Comparison of ENCODE assay signal across 26 cellular contexts in genomic region chr2:58067001-58067400, GRCh38.
"Had no signal": no experiment of that assay in that cellular context is flagged by ENCODE, and none has a peak within 500 bp of the region (broad histone marks: within the 10 kb centered on the region; RNA-seq: fewer than 3 reads in every experiment).

No MANE protein-coding gene starts in this region.

- H3K27me3 ChIP-seq: breast epithelium, esophagus muscularis mucosa, neutrophil, pancreas, tibial nerve had no signal

- H3K27ac ChIP-seq: breast epithelium, esophagus muscularis mucosa, neutrophil, pancreas, psoas muscle, tibial nerve had no signal

- H3K4me1 ChIP-seq: breast epithelium, pancreas, tibial nerve had no signal

- H3K9me3 ChIP-seq: breast epithelium, esophagus muscularis mucosa, neutrophil, pancreas, psoas muscle had no signal

- H3K36me3 ChIP-seq: breast epithelium, pancreas had no signal

- H3K36me3 Mint-ChIP-seq: natural killer cell had no signal

- H3K4me3 Mint-ChIP-seq: activated naive CD8-positive, alpha-beta T cell treated with anti-CD3 and anti-CD28 coated beads, Interleukin-2, amount 10 ng/mL, durations not matched to agents 7 days and 5 days; activated T-cell treated with anti-CD3 and anti-CD28 coated beads, Interleukin-2, amount 50 U/mL, for 4 hours; central memory CD8-positive, alpha-beta T cell; natural killer cell; stimulated activated naive CD8-positive, alpha-beta T cell treated with anti-CD3 and anti-CD28 coated beads, Interleukin-15, Interleukin-2, amounts not matched to agents 100 ng/mL and 50 ng/mL, for 24 hours had no signal

- ATAC-seq: activated T-cell treated with anti-CD3 and anti-CD28 coated beads, Interleukin-2, amount 50 U/mL, for 4 hours; left cardiac atrium; natural killer cell; pancreas; psoas muscle; right cardiac atrium had no signal

- H3K4me3 ChIP-seq: breast epithelium, esophagus muscularis mucosa, pancreas, psoas muscle, tibial nerve had no signal

- H3K9me3 Mint-ChIP-seq: central memory CD8-positive, alpha-beta T cell; natural killer cell had no signal

- FAIRE-seq: islet of Langerhans, pancreas had no signal

- H3K27ac Mint-ChIP-seq: activated naive CD8-positive, alpha-beta T cell treated with anti-CD3 and anti-CD28 coated beads, Interleukin-2, amount 10 ng/mL, durations not matched to agents 7 days and 5 days; activated T-helper 2 cell treated with anti-CD3 and anti-CD28 coated beads, Interferon-gamma antibody, Interleukin-2, Interleukin-4, amounts not matched to agents 10 μg/mL and 5 μg/mL and 100 μg/mL, durations not matched to agents 14 hours and 24 hours and 36 hours; stimulated activated naive CD8-positive, alpha-beta T cell treated with anti-CD3 and anti-CD28 coated beads, Interleukin-15, Interleukin-2, amounts not matched to agents 100 ng/mL and 50 ng/mL, for 24 hours had no signal

- H3K27me3 Mint-ChIP-seq: activated naive CD8-positive, alpha-beta T cell treated with anti-CD3 and anti-CD28 coated beads, Interleukin-2, amount 10 ng/mL, durations not matched to agents 7 days and 5 days; central memory CD8-positive, alpha-beta T cell; stimulated activated naive CD8-positive, alpha-beta T cell treated with anti-CD3 and anti-CD28 coated beads, Interleukin-15, Interleukin-2, amounts not matched to agents 100 ng/mL and 50 ng/mL, for 24 hours had no signal

- DNase-seq: activated CD4-positive, alpha-beta T cell treated with anti-CD3 and anti-CD28 coated beads, Interleukin-2, amount 50 U/mL, for 1 hour; activated CD4-positive, CD25-positive, alpha-beta regulatory T cell treated with anti-CD3 and anti-CD28 coated beads, Interleukin-2, amount 50 U/mL, for 72 hours; activated CD8-positive, alpha-beta memory T cell treated with anti-CD3 and anti-CD28 coated beads for 24 hours; activated CD8-positive, alpha-beta memory T cell treated with anti-CD3 and anti-CD28 coated beads, Interleukin-2, amount 50 U/mL, for 4 hours; activated naive CD4-positive, alpha-beta T cell treated with Interleukin-2 at 50 U/mL for 16 hours; activated naive CD8-positive, alpha-beta T cell treated with anti-CD3 and anti-CD28 coated beads, Interleukin-2, amount 10 ng/mL, durations not matched to agents 7 days and 5 days; activated T-cell treated with anti-CD3 and anti-CD28 coated beads, Interleukin-2, amount 50 U/mL, for 4 hours; amniotic stem cell; effector memory CD4-positive, alpha-beta T cell; glutamatergic neuron; hippocampal formation; left cardiac atrium; midbrain; natural killer cell; pancreas; psoas muscle; right cardiac atrium; stimulated activated CD4-positive, alpha-beta T cell treated with anti-CD3 and anti-CD28 coated beads, Interleukin-4, amount 100 ng/mL, for 24 hours had no signal
